37 cellular contexts compared by ENCODE assay signal in the genomic region with DNA sequence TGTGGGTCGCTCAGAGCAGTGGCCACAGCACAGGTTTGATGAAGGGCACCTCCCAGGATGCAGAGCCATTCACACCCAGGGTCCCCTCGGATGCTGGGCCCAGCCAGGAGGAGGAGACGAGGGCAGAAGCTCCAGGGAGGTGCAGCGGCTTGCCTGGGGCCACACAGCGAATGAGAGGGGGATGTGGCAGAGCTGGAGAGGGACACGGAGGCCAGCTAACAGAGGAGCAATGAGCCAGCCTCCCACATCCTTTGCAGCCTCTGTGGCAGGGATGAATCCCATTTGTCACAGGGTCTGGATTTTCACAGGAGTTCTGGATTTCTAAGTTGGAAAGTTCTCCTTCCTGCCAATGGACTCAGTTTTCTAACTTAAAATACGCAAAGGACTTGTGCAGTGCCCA.
"Had no signal": no experiment of that assay in that cellular context is flagged by ENCODE, and none has a peak within 500 bp of the region (broad histone marks: within the 10 kb centered on the region; RNA-seq: fewer than 3 reads in every experiment).

No MANE protein-coding gene starts in this region.

- H3K4me1 ChIP-seq: body of pancreas, breast epithelium, SJSA1 had no signal

- H3K27me3 ChIP-seq: Peyer's patch, SJSA1 had no signal

- ATAC-seq: activated CD8-positive, alpha-beta T cell treated with anti-CD3 and anti-CD28 coated beads for 36 hours; activated T-cell treated with anti-CD3 and anti-CD28 coated beads, Interleukin-2, amount 50 U/mL, for 72 hours; activated T-helper 17 cell treated with anti-CD3 and anti-CD28 coated beads, Interleukin-2, amount 50 U/mL, for 72 hours; body of pancreas had no signal

- H3K4me3 ChIP-seq: body of pancreas, breast epithelium, Peyer's patch, SJSA1 had no signal

- H3K4me2 ChIP-seq: KMS-11, SK-N-SH had no signal

- H3K9ac ChIP-seq: KMS-11, SK-N-SH had no signal

- H3K27ac ChIP-seq: body of pancreas, breast epithelium, KMS-11, Peyer's patch, SJSA1, WERI-Rb-1 had no signal

- FAIRE-seq: astrocyte had no signal

- H3K36me3 ChIP-seq: breast epithelium, Peyer's patch, SJSA1 had no signal

- H3K9me3 ChIP-seq: body of pancreas, breast epithelium, Peyer's patch, SJSA1, SK-N-SH had no signal

- DNase-seq: activated CD4-positive, alpha-beta T cell treated with anti-CD3 and anti-CD28 coated beads, Interleukin-2, amount 10 ng/mL, durations not matched to agents 24 days and 14 days; activated CD4-positive, alpha-beta T cell treated with anti-CD3 and anti-CD28 coated beads, Interleukin-2, amount 50 U/mL, for 4 hours; activated CD4-positive, CD25-positive, alpha-beta regulatory T cell; activated CD8-positive, alpha-beta T cell treated with anti-CD3 and anti-CD28 coated beads for 36 hours; activated gamma-delta T cell; activated naive CD4-positive, alpha-beta T cell treated with Interleukin-2 at 50 U/mL for 16 hours; activated naive CD8-positive, alpha-beta T cell treated with anti-CD3 and anti-CD28 coated beads, Interleukin-2, amount 10 ng/mL, durations not matched to agents 7 days and 5 days; activated T-cell treated with anti-CD3 and anti-CD28 coated beads, Interleukin-2, amount 50 U/mL, for 1 hour; activated T-cell treated with anti-CD3 and anti-CD28 coated beads, Interleukin-2, amount 50 U/mL, for 72 hours; amygdala; body of pancreas; MM.1S; MV-4-11; NCI-H1092 treated with DMSO at 0.1 percent for 48 hours; NCI-H1417; NCI-H146; NCI-H187; NCI-H2029 treated with DMSO at 0.1 percent for 48 hours; NCI-H2107; NCI-H2171; NCI-H510A; NCI-H526; NCI-H748 treated with DMSO at 0.1 percent for 48 hours; NK-92 treated with Interleukin-12 subunit alpha and Interleukin-12 subunit beta, amount 100 ng/mL, for 24 hours; Peyer's patch; RPMI8226; SHP77 treated with DMSO at 0.1 percent for 48 hours; T-helper 1 cell; T-helper 2 cell; T-helper 9 cell; WERI-Rb-1 had no signal
